Comparison of ENCODE assay signal across 8 cellular contexts in genomic region chr4:159946983-159947645, GRCh38.
A peak's percentile ranks its signal among the peaks of the same experiment; 100 is the strongest.
DNase-seq lines count a peak whose midpoint lies in the region; ATAC-seq, FAIRE-seq and TF ChIP-seq lines count a peak whose summit lies in the region.

No MANE protein-coding gene starts in this region.

- H3K36me3 ChIP-seq in OCI-LY3 (replicated peaks; ENCODE audit: low read depth, low read length) (no peaks in the 10 kb centered on the region), pancreas (no peaks in the 10 kb centered on the region)

- peak; percentile 17 for DNase-seq in AG08395 (ENCODE audit: low spot score)
- peak; percentile 27 for DNase-seq in epithelial cell of prostate (ENCODE audit: low read depth, low spot score)
- no peak for DNase-seq in pancreas
- DNase-seq in NCI-H187 treated with DMSO at 0.1 percent for 48 hours (lab: John Stamatoyannopoulos, UW): no peak

- H3K27me3 ChIP-seq in OCI-LY3 (ENCODE audit: low read depth, low read length): peaks cover 29% of the 10 kb centered on the region
- H3K27me3 ChIP-seq in pancreas: no peaks in the 10 kb centered on the region

- H4K20me1 ChIP-seq in OCI-LY3 (ENCODE audit: insufficient read depth, low read length): no peaks in the 10 kb centered on the region

- H3K4me1 ChIP-seq in OCI-LY3 (ENCODE audit: low read length) (no peaks in the 10 kb centered on the region), pancreas (peaks cover 0 to 3% (median 0%) of the 10 kb centered on the region in 3 donors)

- no peaks in the 10 kb centered on the region for H3K79me2 ChIP-seq in OCI-LY3 (ENCODE audit: low read length)

- TF ChIP-seq CTCF in OCI-LY3 (IDR thresholded peaks at IDR 0.05; ENCODE audit: low read depth, low read length): peak; percentile 98
- peak; percentile 53 to 63 (median 56) for TF ChIP-seq CTCF in pancreas (IDR thresholded peaks at IDR 0.05)

- no peak overlapping the region for H2AFZ ChIP-seq in OCI-LY3 (ENCODE audit: low read depth, low read length)

- no peak overlapping the region for H3K4me3 ChIP-seq in OCI-LY3 (ENCODE audit: low read length)
- H3K4me3 ChIP-seq in pancreas: no peak overlapping the region

- TF ChIP-seq POLR2A in GM18505 (IDR thresholded peaks at IDR 0.05; ENCODE audit: borderline replicate concordance, extremely low read depth, insufficient read depth, insufficient read length): no peak

- FAIRE-seq in pancreas (lab: Jason Lieb, UNC): peak; percentile 86

- WGBS in pancreas, 2 donors: 32 to 40% methylated on average over 5 of the region's 5 CpGs

- H3K4me2 ChIP-seq in OCI-LY3 (ENCODE audit: low read length): peak overlapping the region; percentile 8; the same call in 1 of the 2 replicates

- ATAC-seq in GM18511 (IDR thresholded peaks at IDR 0.05; ENCODE audit: unreplicated experiment) (peak; percentile 83), HG03565 (IDR thresholded peaks at IDR 0.05; ENCODE audit: unreplicated experiment) (peak; percentile 75), pancreas (peak in 3 of 4 donors; percentile 71 to 84 (median 71)), GM18505 (IDR thresholded peaks at IDR 0.05; ENCODE audit: unreplicated experiment) (no peak)

- H3K9me3 ChIP-seq in OCI-LY3 (ENCODE audit: insufficient read depth, low read length) (no peaks in the 10 kb centered on the region), pancreas (no peaks in the 10 kb centered on the region)

- H3K9ac ChIP-seq in OCI-LY3 (ENCODE audit: low read length): no peak overlapping the region

- intact Hi-C loops in pancreas (cut with DNase I): no loop called here

- no peak overlapping the region for H3K27ac ChIP-seq in OCI-LY3 (ENCODE audit: low read length)
- no peak overlapping the region for H3K27ac ChIP-seq in epithelial cell of prostate
- H3K27ac ChIP-seq in pancreas: no peak overlapping the region

Comparison
In these comparisons a context has a peak if more than half of its experiments do, and no peak if none do; other contexts are left out.
1. DNase-seq: peak in AG08395 (single experiment) and epithelial cell of prostate (single experiment); none in pancreas (0 of 6) and NCI-H187 treated with DMSO at 0.1 percent for 48 hours (single experiment).